ENCODE assay signal across 21 cellular contexts in the genomic region with DNA sequence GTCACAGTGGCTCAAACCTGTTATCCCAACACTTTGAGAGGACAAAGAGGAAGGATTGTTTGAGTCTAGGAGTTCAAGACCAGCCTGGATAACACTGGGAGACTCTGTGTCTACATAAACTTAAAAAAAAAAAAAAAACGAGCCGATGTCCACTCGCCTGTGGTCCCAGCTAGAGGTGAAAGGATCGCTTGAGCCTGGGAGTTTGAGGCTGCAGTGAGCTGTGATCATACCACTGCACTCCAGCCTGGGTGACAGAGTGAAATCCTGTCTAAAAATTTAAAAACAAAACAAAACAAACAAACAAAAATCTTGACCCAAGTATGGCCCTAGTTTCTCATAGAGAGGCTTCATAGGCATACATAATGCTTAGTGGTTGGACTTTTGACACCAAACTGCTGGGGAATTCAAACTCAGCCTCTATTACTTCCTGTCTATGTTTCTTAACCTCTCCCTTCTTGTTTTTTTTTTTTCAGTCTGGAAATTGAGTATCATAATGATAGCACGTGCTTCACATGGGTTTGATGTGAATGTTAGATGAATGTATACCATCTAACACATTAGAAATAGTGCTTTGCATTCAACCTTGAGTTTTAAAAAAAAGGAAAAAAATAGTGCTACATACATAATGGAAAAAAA.
DNase-seq lines count a peak whose midpoint lies in the region; ATAC-seq and TF ChIP-seq lines count a peak whose summit lies in the region.
"Had no signal": no experiment of that assay in that cellular context is flagged by ENCODE, and none has a peak within 500 bp of the region (broad histone marks: within the 10 kb centered on the region; RNA-seq: fewer than 3 reads in every experiment).

No MANE protein-coding gene starts in this region.

- H3K4me3 Mint-ChIP-seq in activated naive CD4-positive, alpha-beta T cell treated with anti-CD3 and anti-CD28 coated beads, Interleukin-2, amount 10 ng/mL, durations not matched to agents 7 days and 5 days: no peak overlapping the region
- H3K4me3 Mint-ChIP-seq: activated B cell treated with CpG ODN at 0.5 μM for 24 hours; activated T-helper 1 cell treated with anti-CD3 and anti-CD28 coated beads, Interleukin-12 subunit alpha, Interleukin-12 subunit beta, Interleukin-2, Interleukin-4 antibody, amounts not matched to agents 30 ng/mL and 10 ng/mL and 1 ng/mL, durations not matched to agents 14 hours and 24 hours and 36 hours; CD8-positive, alpha-beta T cell; T-helper 2 cell treated with Interferon-gamma antibody and Interleukin-4, amounts not matched to agents 5 μg/mL and 100 μg/mL, for 36 hours had no signal

- ATAC-seq in GM21390 (IDR thresholded peaks at IDR 0.05; ENCODE audit: unreplicated experiment) (peak; percentile 48), HG03196 (IDR thresholded peaks at IDR 0.05; ENCODE audit: unreplicated experiment) (no peak), HG02642 (IDR thresholded peaks at IDR 0.05; ENCODE audit: poor library complexity, unreplicated experiment) (no peak)
- ATAC-seq: CD8-positive, alpha-beta T cell; left ventricle myocardium superior had no signal

- DNase-seq in AG10803 (ENCODE audit: low read depth): peak; percentile 11
- peak; percentile 7 for DNase-seq in adipocyte (ENCODE audit: low read depth)
- DNase-seq in left kidney (ENCODE audit: low read depth, low spot score): peak; percentile 19
- DNase-seq in NCI-H2081 (lab: John Stamatoyannopoulos, UW): no peak
- no peak for DNase-seq in activated naive CD4-positive, alpha-beta T cell treated with anti-CD3 and anti-CD28 coated beads, Interleukin-2, amount 10 ng/mL, durations not matched to agents 7 days and 5 days
- DNase-seq: activated B cell treated with CpG ODN at 0.5 μM for 24 hours; CD8-positive, alpha-beta T cell; glutamatergic neuron; Karpas-422; left ventricle myocardium superior; NCI-H1436; NCI-H82; occipital lobe; Peyer's patch; tibial artery had no signal

- CTCF ChIA-PET in activated naive CD4-positive, alpha-beta T cell treated with anti-CD3 and anti-CD28 coated beads, Interleukin-2, amount 10 ng/mL, durations not matched to agents 7 days and 5 days (lab: Charles Lee): interaction anchor here (0.6 kb wide), 1 partner anchor 49 kb away, joined by 3 read pairs; no protein-coding TSS in a partner anchor

- no peaks in the 10 kb centered on the region for H3K4me1 Mint-ChIP-seq in activated naive CD4-positive, alpha-beta T cell treated with anti-CD3 and anti-CD28 coated beads, Interleukin-2, amount 10 ng/mL, durations not matched to agents 7 days and 5 days

- no peaks in the 10 kb centered on the region for H3K36me3 Mint-ChIP-seq in activated naive CD4-positive, alpha-beta T cell treated with anti-CD3 and anti-CD28 coated beads, Interleukin-2, amount 10 ng/mL, durations not matched to agents 7 days and 5 days
- H3K36me3 Mint-ChIP-seq: CD8-positive, alpha-beta T cell had no signal

- H3K36me3 ChIP-seq in adipocyte (ENCODE audit: control insufficient read depth, insufficient read depth, low read length, severe bottlenecking): no peaks in the 10 kb centered on the region
- H3K36me3 ChIP-seq: esophagus muscularis mucosa, Peyer's patch, tibial artery had no signal

- H3K9ac ChIP-seq in adipocyte (ENCODE audit: low read length): no peak overlapping the region

- TF ChIP-seq CTCF in AG10803 (conservative IDR thresholded peaks at IDR 0.05; ENCODE audit: low read length): no peak

- H3K27me3 Mint-ChIP-seq in activated naive CD4-positive, alpha-beta T cell treated with anti-CD3 and anti-CD28 coated beads, Interleukin-2, amount 10 ng/mL, durations not matched to agents 7 days and 5 days: peaks cover 21% of the 10 kb centered on the region

- H3K4me1 ChIP-seq in adipocyte (ENCODE audit: control insufficient read depth, insufficient read depth, low read length): no peaks in the 10 kb centered on the region
- H3K4me1 ChIP-seq: esophagus muscularis mucosa, Peyer's patch, tibial artery had no signal

- no peak overlapping the region for H3K27ac Mint-ChIP-seq in activated naive CD4-positive, alpha-beta T cell treated with anti-CD3 and anti-CD28 coated beads, Interleukin-2, amount 10 ng/mL, durations not matched to agents 7 days and 5 days
- H3K27ac Mint-ChIP-seq: activated B cell treated with CpG ODN at 0.5 μM for 24 hours; activated T-helper 1 cell treated with anti-CD3 and anti-CD28 coated beads, Interleukin-12 subunit alpha, Interleukin-12 subunit beta, Interleukin-2, Interleukin-4 antibody, amounts not matched to agents 30 ng/mL and 10 ng/mL and 1 ng/mL, durations not matched to agents 14 hours and 24 hours and 36 hours; CD8-positive, alpha-beta T cell; T-helper 2 cell treated with Interferon-gamma antibody and Interleukin-4, amounts not matched to agents 5 μg/mL and 100 μg/mL, for 36 hours had no signal

- peaks cover 25% of the 10 kb centered on the region for H3K27me3 ChIP-seq in adipocyte (replicated peaks; ENCODE audit: control insufficient read depth, insufficient read depth, low read length)
- H3K27me3 ChIP-seq: Peyer's patch had no signal

- H3K9me3 ChIP-seq in adipocyte (ENCODE audit: control insufficient read depth, low read length): peaks cover 9% of the 10 kb centered on the region
- H3K9me3 ChIP-seq: esophagus muscularis mucosa, Peyer's patch, tibial artery had no signal

- H3K9me3 Mint-ChIP-seq in activated naive CD4-positive, alpha-beta T cell treated with anti-CD3 and anti-CD28 coated beads, Interleukin-2, amount 10 ng/mL, durations not matched to agents 7 days and 5 days: peaks cover 5% of the 10 kb centered on the region

- no peak overlapping the region for H3K4me3 ChIP-seq in AG10803 (ENCODE audit: low read length)
- no peak overlapping the region for H3K4me3 ChIP-seq in adipocyte (ENCODE audit: low read length)
- H3K4me3 ChIP-seq: esophagus muscularis mucosa, Peyer's patch, tibial artery had no signal

Comparison
In these comparisons a context has a peak if more than half of its experiments do, and no peak if none do; other contexts are left out.
1. DNase-seq: peak in AG10803 (single experiment), adipocyte (single experiment) and left kidney (single experiment); none in NCI-H2081 (0 of 2) and activated naive CD4-positive, alpha-beta T cell treated with anti-CD3 and anti-CD28 coated beads, Interleukin-2, amount 10 ng/mL, durations not matched to agents 7 days and 5 days (single experiment).